1 cellular context compared by ENCODE assay signal in the genomic region with DNA sequence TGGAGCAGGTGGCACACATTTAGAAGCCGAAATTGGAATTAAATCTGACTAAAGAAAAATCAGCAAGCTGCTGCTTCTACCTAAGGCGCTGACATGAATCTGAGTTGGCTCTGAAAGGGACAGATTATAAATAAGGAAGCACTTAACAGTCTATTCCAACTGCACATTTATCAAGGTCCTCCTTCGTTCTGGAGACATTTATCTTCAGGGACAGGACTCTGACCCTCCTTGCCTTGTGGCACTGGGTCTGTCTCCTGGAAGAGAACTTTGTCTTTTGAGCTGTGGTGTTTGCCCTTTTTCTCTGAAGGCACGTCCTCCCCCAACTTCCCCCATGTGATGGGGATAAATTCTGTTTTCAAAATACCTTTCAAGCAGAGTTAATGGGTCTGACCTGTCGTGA.
TF ChIP-seq lines count a peak whose summit lies in the region.

No MANE protein-coding gene starts in this region.

TF ChIP-seq in GM23338, 12 proteins besides CTCF, POLR2A, EP300 and RAD21 (continued from another document):
- TF ChIP-seq EZH2phosphoT487 (IDR thresholded peaks at IDR 0.05; ENCODE audit: unreplicated experiment) (no peak), STAT1 (IDR thresholded peaks at IDR 0.05; ENCODE audit: unreplicated experiment) (no peak)
TF ChIP-seq in GM23338: peak in this region for 0.
